ENCODE assay signal across 26 cellular contexts in genomic region chr6:90654166-90654565, GRCh38.
"Had no signal": no experiment of that assay in that cellular context is flagged by ENCODE, and none has a peak within 500 bp of the region (broad histone marks: within the 10 kb centered on the region; RNA-seq: fewer than 3 reads in every experiment).

No MANE protein-coding gene starts in this region.

- H3K27me3 ChIP-seq: ascending aorta, cardiac muscle cell had no signal

- H3K27ac Mint-ChIP-seq: activated CD4-positive, alpha-beta T cell treated with anti-CD3 and anti-CD28 coated beads, Interleukin-2, amount 10 ng/mL, durations not matched to agents 24 days and 14 days; activated CD8-positive, alpha-beta T cell treated with anti-CD3 and anti-CD28 coated beads for 36 hours; activated naive CD8-positive, alpha-beta T cell treated with anti-CD3 and anti-CD28 coated beads for 36 hours; activated T-cell treated with anti-CD3 and anti-CD28 coated beads, Interleukin-2, amount 50 U/mL, for 72 hours; activated T-helper 17 cell treated with anti-CD3 and anti-CD28 coated beads, Interleukin-2, amount 50 U/mL, for 72 hours; T-helper 1 cell treated with Interleukin-12 subunit alpha and Interleukin-12 subunit beta and Interleukin-4 antibody, amounts not matched to agents 30 μg/mL and 1 μg/mL, for 36 hours; T-helper 2 cell treated with Interferon-gamma antibody and Interleukin-4, amounts not matched to agents 5 μg/mL and 100 μg/mL, for 36 hours had no signal

- H3K4me1 Mint-ChIP-seq: activated CD4-positive, alpha-beta T cell treated with anti-CD3 and anti-CD28 coated beads, Interleukin-2, amount 10 ng/mL, durations not matched to agents 24 days and 14 days; activated naive CD8-positive, alpha-beta T cell treated with anti-CD3 and anti-CD28 coated beads for 36 hours; activated T-helper 17 cell treated with anti-CD3 and anti-CD28 coated beads, Interleukin-2, amount 50 U/mL, for 72 hours had no signal

- H3K9me3 Mint-ChIP-seq: activated CD4-positive, alpha-beta T cell treated with anti-CD3 and anti-CD28 coated beads, Interleukin-2, amount 10 ng/mL, durations not matched to agents 24 days and 14 days; activated CD8-positive, alpha-beta T cell treated with anti-CD3 and anti-CD28 coated beads for 36 hours; activated naive CD8-positive, alpha-beta T cell treated with anti-CD3 and anti-CD28 coated beads for 36 hours; activated T-cell treated with anti-CD3 and anti-CD28 coated beads, Interleukin-2, amount 50 U/mL, for 72 hours; activated T-helper 17 cell treated with anti-CD3 and anti-CD28 coated beads, Interleukin-2, amount 50 U/mL, for 72 hours; central memory CD8-positive, alpha-beta T cell; T-helper 1 cell treated with Interleukin-12 subunit alpha and Interleukin-12 subunit beta and Interleukin-4 antibody, amounts not matched to agents 30 μg/mL and 1 μg/mL, for 36 hours; T-helper 2 cell treated with Interferon-gamma antibody and Interleukin-4, amounts not matched to agents 5 μg/mL and 100 μg/mL, for 36 hours had no signal

- H3K9me3 ChIP-seq: ascending aorta had no signal

- DNase-seq: activated CD4-positive, alpha-beta T cell treated with anti-CD3 and anti-CD28 coated beads, Interleukin-2, amount 10 ng/mL, durations not matched to agents 24 days and 14 days; activated CD4-positive, alpha-beta T cell treated with anti-CD3 and anti-CD28 coated beads, Interleukin-2, amount 50 U/mL, for 4 hours; activated CD8-positive, alpha-beta T cell treated with anti-CD3 and anti-CD28 coated beads for 36 hours; activated effector memory CD4-positive, alpha-beta T cell treated with anti-CD3 and anti-CD28 coated beads, Interleukin-2, amount 50 U/mL, for 16 hours; activated naive CD4-positive, alpha-beta T cell; activated naive CD4-positive, alpha-beta T cell treated with anti-CD3 and anti-CD28 coated beads, Interleukin-2, amount 50 U/mL, for 16 hours; activated naive CD8-positive, alpha-beta T cell treated with anti-CD3 and anti-CD28 coated beads for 36 hours; activated T-cell treated with anti-CD3 and anti-CD28 coated beads, Interleukin-2, amount 50 U/mL, for 1 hour; activated T-cell treated with anti-CD3 and anti-CD28 coated beads, Interleukin-2, amount 50 U/mL, for 72 hours; amygdala; NCI-H1105; NCI-H1417 treated with DMSO at 0.1 percent for 48 hours; NCI-H187 treated with DMSO at 0.1 percent for 48 hours; NCI-H2081 treated with DMSO at 0.1 percent for 48 hours; NCI-H226; NCI-H524 treated with DMSO at 0.1 percent for 48 hours; NK-92 treated with Interleukin-12 subunit alpha and Interleukin-12 subunit beta, amount 100 ng/mL, for 24 hours; Right ventricle myocardium superior had no signal

- H3K36me3 Mint-ChIP-seq: activated naive CD8-positive, alpha-beta T cell treated with anti-CD3 and anti-CD28 coated beads for 36 hours had no signal

- H3K4me1 ChIP-seq: ascending aorta had no signal

- H3K36me3 ChIP-seq: ascending aorta, cardiac muscle cell had no signal

- H3K4me3 Mint-ChIP-seq: activated CD4-positive, alpha-beta T cell treated with anti-CD3 and anti-CD28 coated beads, Interleukin-2, amount 10 ng/mL, durations not matched to agents 24 days and 14 days; activated CD8-positive, alpha-beta T cell treated with anti-CD3 and anti-CD28 coated beads for 36 hours; activated naive CD8-positive, alpha-beta T cell treated with anti-CD3 and anti-CD28 coated beads for 36 hours; activated T-cell treated with anti-CD3 and anti-CD28 coated beads, Interleukin-2, amount 50 U/mL, for 72 hours; activated T-helper 17 cell treated with anti-CD3 and anti-CD28 coated beads, Interleukin-2, amount 50 U/mL, for 72 hours; central memory CD8-positive, alpha-beta T cell; T-helper 1 cell treated with Interleukin-12 subunit alpha and Interleukin-12 subunit beta and Interleukin-4 antibody, amounts not matched to agents 30 μg/mL and 1 μg/mL, for 36 hours; T-helper 2 cell treated with Interferon-gamma antibody and Interleukin-4, amounts not matched to agents 5 μg/mL and 100 μg/mL, for 36 hours had no signal

- H3K4me3 ChIP-seq: ascending aorta, cardiac muscle cell, K562, SK-N-MC had no signal

- ATAC-seq: activated CD8-positive, alpha-beta T cell treated with anti-CD3 and anti-CD28 coated beads for 36 hours; activated T-cell treated with anti-CD3 and anti-CD28 coated beads, Interleukin-2, amount 50 U/mL, for 72 hours; activated T-helper 17 cell treated with anti-CD3 and anti-CD28 coated beads, Interleukin-2, amount 50 U/mL, for 72 hours; K562 had no signal

- H3K27ac ChIP-seq: ascending aorta, cardiac muscle cell, SK-N-MC had no signal
